In genomic region chr9:90060256-90060655, GRCh38 we compare ENCODE assay signal across 27 cellular contexts.
"Had no signal": no experiment of that assay in that cellular context is flagged by ENCODE, and none has a peak within 500 bp of the region (broad histone marks: within the 10 kb centered on the region; RNA-seq: fewer than 3 reads in every experiment).

No MANE protein-coding gene starts in this region.

- H3K9me3 ChIP-seq: heart right ventricle, left ventricle myocardium inferior, neutrophil, ovary, right atrium auricular region, right lobe of liver, tibial nerve, uterus had no signal

- H3K4me1 Mint-ChIP-seq: naive thymus-derived CD8-positive, alpha-beta T cell; neural crest cell; stimulated activated memory B cell treated with anti-CD40 and anti-IgM and Interleukin-4, amounts not matched to agents 10 μg/mL and 1 μg/mL and 100 μg/mL, for 72 hours; stimulated activated naive CD8-positive, alpha-beta T cell treated with anti-CD3 and anti-CD28 coated beads, Interleukin-15, amount 100 ng/mL, for 72 hours had no signal

- ATAC-seq: heart right ventricle; left colon; naive thymus-derived CD8-positive, alpha-beta T cell; stimulated activated memory B cell treated with anti-CD40 and anti-IgM and Interleukin-4, amounts not matched to agents 10 μg/mL and 1 μg/mL and 100 μg/mL, for 72 hours; stimulated activated naive CD8-positive, alpha-beta T cell treated with anti-CD3 and anti-CD28 coated beads, Interleukin-15, amount 100 ng/mL, for 72 hours had no signal

- H3K27me3 Mint-ChIP-seq: type B pancreatic cell had no signal

- H3K4me3 ChIP-seq: heart right ventricle, hepatocyte, left ventricle myocardium inferior, lung, ovary, right atrium auricular region, right lobe of liver, smooth muscle cell, tibial nerve, uterus had no signal

- H3K4me3 Mint-ChIP-seq: naive thymus-derived CD8-positive, alpha-beta T cell; nephron; neural crest cell; stimulated activated memory B cell treated with anti-CD40 and anti-IgM and Interleukin-4, amounts not matched to agents 10 μg/mL and 1 μg/mL and 100 μg/mL, for 72 hours; stimulated activated naive CD8-positive, alpha-beta T cell treated with anti-CD3 and anti-CD28 coated beads, Interleukin-15, amount 100 ng/mL, for 72 hours; type B pancreatic cell had no signal

- H3K9me3 Mint-ChIP-seq: naive thymus-derived CD8-positive, alpha-beta T cell had no signal

- H3K36me3 ChIP-seq: heart right ventricle, left ventricle myocardium inferior, neutrophil, ovary, right atrium auricular region, right lobe of liver, tibial nerve, uterus had no signal

- H3K27me3 ChIP-seq: heart right ventricle, hepatocyte, neutrophil, ovary, right atrium auricular region, right lobe of liver, tibial nerve, uterus had no signal

- DNase-seq: heart right ventricle; kidney glomerular epithelial cell; left colon; left ventricle myocardium inferior; midbrain; naive thymus-derived CD8-positive, alpha-beta T cell; occipital lobe; ovary; stimulated activated CD4-positive, alpha-beta T cell treated with anti-CD3 and anti-CD28 coated beads, Interleukin-1b, Interleukin-23, amount 100 ng/mL, for 48 hours; stimulated activated CD4-positive, alpha-beta T cell treated with anti-CD3 and anti-CD28 coated beads, Interleukin-2, amount 100 ng/mL, for 48 hours; stimulated activated CD4-positive, alpha-beta T cell treated with anti-CD3 and anti-CD28 coated beads, Interleukin-4, amount 100 ng/mL, for 4 hours; stimulated activated CD8-positive, alpha-beta memory T cell treated with anti-CD3 and anti-CD28 coated beads, Interleukin-4, amount 100 ng/mL, for 48 hours; stimulated activated naive CD4-positive, alpha-beta T cell treated with Interleukin-2 at 50 U/mL for 16 hours; stimulated activated naive CD8-positive, alpha-beta T cell treated with anti-CD3 and anti-CD28 coated beads, Interleukin-15, amount 100 ng/mL, for 72 hours; uterus had no signal

- H3K36me3 Mint-ChIP-seq: type B pancreatic cell had no signal

- H3K4me1 ChIP-seq: left ventricle myocardium inferior, right atrium auricular region, tibial nerve, uterus had no signal

- H3K27ac Mint-ChIP-seq: naive thymus-derived CD8-positive, alpha-beta T cell; nephron; progenitor cell of endocrine pancreas; stimulated activated memory B cell treated with anti-CD40 and anti-IgM and Interleukin-4, amounts not matched to agents 10 μg/mL and 1 μg/mL and 100 μg/mL, for 72 hours; stimulated activated naive CD8-positive, alpha-beta T cell treated with anti-CD3 and anti-CD28 coated beads, Interleukin-15, amount 100 ng/mL, for 72 hours; type B pancreatic cell had no signal
